ENCODE assay signal across 8 cellular contexts in the genomic region with DNA sequence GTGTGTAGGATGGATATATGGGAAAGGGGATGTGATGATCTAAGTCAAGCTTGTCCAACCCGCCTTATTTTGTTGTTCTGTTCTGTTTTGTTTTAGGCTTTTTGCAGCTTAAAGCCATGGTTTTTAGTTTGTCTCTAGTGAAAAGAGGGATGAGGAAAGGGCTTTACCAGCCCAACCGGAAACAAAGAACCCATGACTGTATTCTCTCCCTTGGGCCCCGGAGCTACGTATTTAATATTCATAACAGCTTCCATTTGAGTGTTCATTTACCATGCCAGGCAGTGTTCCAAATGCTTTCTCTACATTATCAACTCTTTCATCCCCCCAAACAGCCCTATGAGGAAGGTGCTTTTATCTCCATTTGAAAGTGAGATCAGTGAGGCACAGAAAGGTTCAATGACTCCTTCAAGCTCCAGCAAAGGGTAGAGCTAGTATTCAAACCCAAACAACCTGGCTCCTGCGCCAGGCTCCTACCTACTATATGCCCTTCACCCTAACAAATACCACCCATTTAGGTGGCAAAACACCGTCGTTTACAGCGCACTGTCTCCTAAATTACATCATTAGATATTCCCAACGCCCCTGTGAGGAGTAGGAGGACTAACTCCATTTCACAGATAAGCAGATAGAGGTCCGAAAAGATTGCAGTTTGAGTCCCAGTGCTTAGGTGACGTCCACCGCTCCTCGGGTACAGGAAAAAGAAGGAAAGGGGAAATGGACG. TPM values are rescaled to one million over a fixed set of nuclear protein-coding genes. Genes with fewer than 3 reads are reported as not detected.
DNase-seq lines count a peak whose midpoint lies in the region; ATAC-seq and TF ChIP-seq lines count a peak whose summit lies in the region.

No MANE protein-coding gene starts in this region.

- H3K4me3 ChIP-seq in heart right ventricle (peak overlapping the region; percentile 50 to 88 (median 76)), coronary artery (peak overlapping the region; percentile 92), mononuclear cell (ENCODE audit: low read length) (peak overlapping the region; percentile 69), aorta (ENCODE audit: low read length in 2 of 2) (peak overlapping the region; percentile 65 to 82)

- H3K4me1 ChIP-seq in heart right ventricle (peaks cover 4 to 42% (median 23%) of the 10 kb centered on the region in 9 donors), mononuclear cell (ENCODE audit: insufficient read depth, low read length) (peaks cover 23% of the 10 kb centered on the region), aorta (ENCODE audit: control insufficient read depth in 1 of 2, insufficient read depth in 2 of 2, low read length in 2 of 2) (no peaks in the 10 kb centered on the region)

- ATAC-seq in heart right ventricle (peak in 4 of 8 donors; percentile 0 to 7 (median 2)), Right ventricle myocardium superior (ENCODE audit: poor library complexity) (no peak), aorta (ENCODE audit: low FRiP score) (peak; percentile 15), GM19467 (IDR thresholded peaks at IDR 0.05; ENCODE audit: unreplicated experiment) (no peak)

- H3K27ac ChIP-seq in heart right ventricle = peak overlapping the region; percentile 69 to 99 (median 94)
- peak overlapping the region; percentile 85 to 98 for H3K27ac ChIP-seq in coronary artery
- H3K27ac ChIP-seq in aorta (ENCODE audit: low read depth in 1 of 2, low read length in 2 of 2) = peak overlapping the region; percentile 40 to 74

- DNase-seq in heart right ventricle (peak in 1 of 2 donors; percentile 7), Right ventricle myocardium superior (no peak), OCI-M1 (lab: John Stamatoyannopoulos, UW) (peak; percentile 47), coronary artery (ENCODE audit: low spot score) (no peak), aorta (no peak), occipital lobe (lab: John Stamatoyannopoulos, UW) (no peak)

- intact Hi-C loops in heart right ventricle (cut with DNase I) (loop anchor here in 1 of 10 donors (2.0 kb wide), 1 partner anchor 28 kb away; a partner anchor contains a TSS), Right ventricle myocardium superior (cut with DNase I) (no loop called here), aorta (cut with DNase I) (loop anchor here in 1 of 2 donors (2.0 kb wide), 1 partner anchor 28 kb away; a partner anchor contains a TSS)

- 9% methylated on average over 14 of the region's 14 CpGs for WGBS in heart right ventricle, 2 donors
- 6 to 7% methylated on average over 14 of the region's 14 CpGs for WGBS in aorta, 2 donors

- H3K36me3 ChIP-seq in heart right ventricle (peaks cover 0 to 42% (median 3%) of the 10 kb centered on the region in 9 donors), aorta (ENCODE audit: control insufficient read depth in 1 of 2, insufficient read depth in 2 of 2, low read length in 1 of 2) (peaks cover 0 to 3% of the 10 kb centered on the region in 2 donors)

- no peaks in the 10 kb centered on the region for H3K9me3 ChIP-seq in heart right ventricle
- H3K9me3 ChIP-seq in mononuclear cell (ENCODE audit: low read depth, low read length) = no peaks in the 10 kb centered on the region
- no peaks in the 10 kb centered on the region for H3K9me3 ChIP-seq in aorta (ENCODE audit: control insufficient read depth, low read length)

- H3K27me3 ChIP-seq in heart right ventricle (no peaks in the 10 kb centered on the region), mononuclear cell (ENCODE audit: insufficient read depth, low read length) (no peaks in the 10 kb centered on the region), aorta (ENCODE audit: control insufficient read depth in 1 of 2, insufficient read depth in 2 of 2, low read length in 1 of 2) (no peaks in the 10 kb centered on the region)

- no peak for TF ChIP-seq CTCF in heart right ventricle (IDR thresholded peaks at IDR 0.05)
- TF ChIP-seq CTCF in coronary artery (IDR thresholded peaks at IDR 0.05) = no peak

RNA-seq across cellular contexts. Expression of a gene that starts 27.8 kb away (rescaled TPM):
- 10 to 100 TPM; 19.7 to 31.3 (median 26.3) TPM for total RNA-seq in heart right ventricle
- polyA plus RNA-seq in heart right ventricle = 10 to 100 TPM in 1 of 2 donors, 1 to 10 TPM in 1; 4.7 to 16.1 TPM
- total RNA-seq in Right ventricle myocardium superior = 28.4 TPM
- total RNA-seq in mononuclear cell = 40.6 TPM
- total RNA-seq in aorta = 10 to 100 TPM; 14.2 to 15.5 TPM
- polyA plus RNA-seq in aorta = 10 to 100 TPM; 14.1 to 14.3 TPM
- 25.3 TPM for total RNA-seq in occipital lobe

RNA-seq across cellular contexts. Expression of a gene that starts 43.7 kb away (rescaled TPM):
- total RNA-seq in heart right ventricle (1 to 10 TPM in 4 of 10 donors, under 1 TPM in 6; 0.13 to 2.6 (median 0.52) TPM), Right ventricle myocardium superior (0.75 TPM), mononuclear cell (5.1 TPM), aorta (1 to 10 TPM; 3.0 to 6.5 TPM), occipital lobe (0.62 TPM)
- polyA plus RNA-seq in heart right ventricle (under 1 TPM; 0.07 to 0.16 TPM), aorta (under 1 TPM; 0.18 to 0.50 TPM)
